Comparison of ENCODE assay signal across 11 cellular contexts in genomic region chr16:74603848-74604247, GRCh38. TPM values are rescaled to one million over a fixed set of nuclear protein-coding genes. Genes with fewer than 3 reads are reported as not detected.
DNase-seq lines count a peak whose midpoint lies in the region; ATAC-seq and TF ChIP-seq lines count a peak whose summit lies in the region.
"Had no signal": no experiment of that assay in that cellular context is flagged by ENCODE, and none has a peak within 500 bp of the region (broad histone marks: within the 10 kb centered on the region; RNA-seq: fewer than 3 reads in every experiment).

No MANE protein-coding gene starts in this region.

- TF ChIP-seq POLR2A in thyroid gland (IDR thresholded peaks at IDR 0.05): no peak

- POLR2A ChIA-PET in activated CD8-positive, alpha-beta T cell treated with anti-CD3 and anti-CD28 coated beads, Interleukin-2, amount 10 ng/mL, durations not matched to agents 7 days and 5 days (lab: Charles Lee): no interaction called here

- intact Hi-C loops in activated naive CD4-positive, alpha-beta T cell treated with anti-CD3 and anti-CD28 coated beads for 36 hours (cut with micrococcal nuclease): no loop called here
- intact Hi-C loops in thyroid gland (cut with DNase I): no loop called here

- WGBS in thyroid gland, 2 donors: 76 to 83% methylated on average over 4 of the region's 4 CpGs

- no peaks in the 10 kb centered on the region for H3K27me3 Mint-ChIP-seq in activated naive CD4-positive, alpha-beta T cell treated with anti-CD3 and anti-CD28 coated beads for 36 hours (ENCODE audit: low read depth)
- no peaks in the 10 kb centered on the region for H3K27me3 Mint-ChIP-seq in activated CD8-positive, alpha-beta T cell treated with anti-CD3 and anti-CD28 coated beads, Interleukin-2, amount 10 ng/mL, durations not matched to agents 7 days and 5 days (ENCODE audit: low read depth)
- peaks cover 11% of the 10 kb centered on the region for H3K27me3 Mint-ChIP-seq in glutamatergic neuron (ENCODE audit: unreplicated experiment)
- H3K27me3 Mint-ChIP-seq in stimulated activated naive CD8-positive, alpha-beta T cell treated with anti-CD3 and anti-CD28 coated beads, Interleukin-15, amount 100 ng/mL, for 72 hours: no peaks in the 10 kb centered on the region

- H3K4me1 Mint-ChIP-seq in activated naive CD4-positive, alpha-beta T cell treated with anti-CD3 and anti-CD28 coated beads for 36 hours (ENCODE audit: low read depth): peaks cover 74% of the 10 kb centered on the region
- peaks cover 83% of the 10 kb centered on the region for H3K4me1 Mint-ChIP-seq in activated CD8-positive, alpha-beta T cell treated with anti-CD3 and anti-CD28 coated beads, Interleukin-2, amount 10 ng/mL, durations not matched to agents 7 days and 5 days (ENCODE audit: low read depth)
- H3K4me1 Mint-ChIP-seq in glutamatergic neuron (ENCODE audit: low read depth, unreplicated experiment): peaks cover 16% of the 10 kb centered on the region
- H3K4me1 Mint-ChIP-seq in stimulated activated naive CD8-positive, alpha-beta T cell treated with anti-CD3 and anti-CD28 coated beads, Interleukin-15, amount 100 ng/mL, for 72 hours: peaks cover 79% of the 10 kb centered on the region

- H3K27me3 ChIP-seq in thyroid gland: no peaks in the 10 kb centered on the region
- H3K27me3 ChIP-seq: dorsolateral prefrontal cortex had no signal

- peak overlapping the region; percentile 78 for H3K27ac Mint-ChIP-seq in activated naive CD4-positive, alpha-beta T cell treated with anti-CD3 and anti-CD28 coated beads for 36 hours
- H3K27ac Mint-ChIP-seq in activated naive CD4-positive, alpha-beta T cell treated with anti-CD3 and anti-CD28 coated beads, Interleukin-2, amount 50 U/mL, for 72 hours: peak overlapping the region in 1 of 2 donors; percentile 97
- H3K27ac Mint-ChIP-seq in activated CD8-positive, alpha-beta T cell treated with anti-CD3 and anti-CD28 coated beads, Interleukin-2, amount 10 ng/mL, durations not matched to agents 7 days and 5 days: peak overlapping the region; percentile 60
- no peak overlapping the region for H3K27ac Mint-ChIP-seq in glutamatergic neuron (ENCODE audit: unreplicated experiment)
- H3K27ac Mint-ChIP-seq in stimulated activated naive CD8-positive, alpha-beta T cell treated with anti-CD3 and anti-CD28 coated beads, Interleukin-15, amount 100 ng/mL, for 72 hours: peak overlapping the region; percentile 33 to 89

- no peak overlapping the region for H3K4me3 ChIP-seq in thyroid gland (replicated peaks in 1 of 3)
- H3K4me3 ChIP-seq: prostate gland had no signal

- no peak for TF ChIP-seq CTCF in glutamatergic neuron (IDR thresholded peaks at IDR 0.05; ENCODE audit: partially characterized antibody, unreplicated experiment)
- no peak for TF ChIP-seq CTCF in thyroid gland (IDR thresholded peaks at IDR 0.05)

- CTCF ChIA-PET in activated naive CD4-positive, alpha-beta T cell treated with anti-CD3 and anti-CD28 coated beads for 36 hours (lab: Charles Lee): no interaction called here
- CTCF ChIA-PET in activated CD8-positive, alpha-beta T cell treated with anti-CD3 and anti-CD28 coated beads, Interleukin-2, amount 10 ng/mL, durations not matched to agents 7 days and 5 days (lab: Charles Lee): no interaction called here

- ATAC-seq in activated naive CD4-positive, alpha-beta T cell treated with anti-CD3 and anti-CD28 coated beads, Interleukin-2, amount 50 U/mL, for 72 hours: no peak
- ATAC-seq in activated CD8-positive, alpha-beta T cell treated with anti-CD3 and anti-CD28 coated beads, Interleukin-2, amount 10 ng/mL, durations not matched to agents 7 days and 5 days: no peak
- ATAC-seq in stimulated activated naive CD8-positive, alpha-beta T cell treated with anti-CD3 and anti-CD28 coated beads, Interleukin-15, amount 100 ng/mL, for 72 hours: no peak
- ATAC-seq in HG02973 (IDR thresholded peaks at IDR 0.05; ENCODE audit: unreplicated experiment) (no peak), HG03139 (IDR thresholded peaks at IDR 0.05; ENCODE audit: unreplicated experiment) (no peak)

- peaks cover 12 to 23% of the 10 kb centered on the region in 2 donors for H3K4me1 ChIP-seq in thyroid gland

- no peaks in the 10 kb centered on the region for H3K36me3 ChIP-seq in thyroid gland
- H3K36me3 ChIP-seq: prostate gland had no signal

- no peak overlapping the region for H3K27ac ChIP-seq in thyroid gland
- H3K27ac ChIP-seq: prostate gland had no signal

- H3K36me3 Mint-ChIP-seq in activated naive CD4-positive, alpha-beta T cell treated with anti-CD3 and anti-CD28 coated beads for 36 hours (ENCODE audit: low read depth): peaks cover 2% of the 10 kb centered on the region
- H3K36me3 Mint-ChIP-seq in activated naive CD4-positive, alpha-beta T cell treated with anti-CD3 and anti-CD28 coated beads, Interleukin-2, amount 50 U/mL, for 72 hours: peaks cover 7 to 19% of the 10 kb centered on the region in 2 donors
- peaks cover 40% of the 10 kb centered on the region for H3K36me3 Mint-ChIP-seq in activated CD8-positive, alpha-beta T cell treated with anti-CD3 and anti-CD28 coated beads, Interleukin-2, amount 10 ng/mL, durations not matched to agents 7 days and 5 days (ENCODE audit: low read depth)
- H3K36me3 Mint-ChIP-seq in glutamatergic neuron (ENCODE audit: unreplicated experiment): no peaks in the 10 kb centered on the region

- peak overlapping the region; percentile 99 for H3K4me3 Mint-ChIP-seq in activated naive CD4-positive, alpha-beta T cell treated with anti-CD3 and anti-CD28 coated beads for 36 hours
- peak overlapping the region; percentile 88 for H3K4me3 Mint-ChIP-seq in activated CD8-positive, alpha-beta T cell treated with anti-CD3 and anti-CD28 coated beads, Interleukin-2, amount 10 ng/mL, durations not matched to agents 7 days and 5 days
- H3K4me3 Mint-ChIP-seq in glutamatergic neuron (ENCODE audit: unreplicated experiment): peak overlapping the region; percentile 76
- peak overlapping the region; percentile 93 for H3K4me3 Mint-ChIP-seq in stimulated activated naive CD8-positive, alpha-beta T cell treated with anti-CD3 and anti-CD28 coated beads, Interleukin-15, amount 100 ng/mL, for 72 hours

- no peak for DNase-seq in activated naive CD4-positive, alpha-beta T cell treated with anti-CD3 and anti-CD28 coated beads for 36 hours
- DNase-seq in activated naive CD4-positive, alpha-beta T cell treated with anti-CD3 and anti-CD28 coated beads, Interleukin-2, amount 50 U/mL, for 72 hours (ENCODE audit: low spot score in 2 of 2): no peak
- DNase-seq in activated CD8-positive, alpha-beta T cell treated with anti-CD3 and anti-CD28 coated beads, Interleukin-2, amount 10 ng/mL, durations not matched to agents 7 days and 5 days: no peak
- DNase-seq in glutamatergic neuron (no peak), thyroid gland (no peak)
- no peak for DNase-seq in stimulated activated naive CD8-positive, alpha-beta T cell treated with anti-CD3 and anti-CD28 coated beads, Interleukin-15, amount 100 ng/mL, for 72 hours
- DNase-seq: dorsolateral prefrontal cortex, islet precursor cell had no signal

- H3K9me3 ChIP-seq in thyroid gland: no peaks in the 10 kb centered on the region
- H3K9me3 ChIP-seq: prostate gland had no signal

- H3K9me3 Mint-ChIP-seq in activated naive CD4-positive, alpha-beta T cell treated with anti-CD3 and anti-CD28 coated beads for 36 hours: no peaks in the 10 kb centered on the region
- no peaks in the 10 kb centered on the region for H3K9me3 Mint-ChIP-seq in activated naive CD4-positive, alpha-beta T cell treated with anti-CD3 and anti-CD28 coated beads, Interleukin-2, amount 50 U/mL, for 72 hours
- no peaks in the 10 kb centered on the region for H3K9me3 Mint-ChIP-seq in activated CD8-positive, alpha-beta T cell treated with anti-CD3 and anti-CD28 coated beads, Interleukin-2, amount 10 ng/mL, durations not matched to agents 7 days and 5 days (ENCODE audit: insufficient read depth)
- no peaks in the 10 kb centered on the region for H3K9me3 Mint-ChIP-seq in glutamatergic neuron (ENCODE audit: unreplicated experiment)
- no peaks in the 10 kb centered on the region for H3K9me3 Mint-ChIP-seq in stimulated activated naive CD8-positive, alpha-beta T cell treated with anti-CD3 and anti-CD28 coated beads, Interleukin-15, amount 100 ng/mL, for 72 hours

RNA-seq across cellular contexts. Expression of gene GLG1, which starts 3.1 kb away (rescaled TPM):
- 10 to 100 TPM; 60.8 to 62.0 TPM for total RNA-seq in activated naive CD4-positive, alpha-beta T cell treated with anti-CD3 and anti-CD28 coated beads for 36 hours
- 10 to 100 TPM; 73.0 to 80.4 TPM for total RNA-seq in activated naive CD4-positive, alpha-beta T cell treated with anti-CD3 and anti-CD28 coated beads, Interleukin-2, amount 50 U/mL, for 72 hours
- total RNA-seq in activated CD8-positive, alpha-beta T cell treated with anti-CD3 and anti-CD28 coated beads, Interleukin-2, amount 10 ng/mL, durations not matched to agents 7 days and 5 days: 100 to 1,000 TPM; 110 to 112 TPM
- total RNA-seq in glutamatergic neuron (ENCODE audit: unreplicated experiment): 143 TPM
- 100 to 1,000 TPM; 127 to 182 (median 151) TPM for total RNA-seq in thyroid gland
